Comparison of ENCODE assay signal across 1 cellular context in the genomic region with DNA sequence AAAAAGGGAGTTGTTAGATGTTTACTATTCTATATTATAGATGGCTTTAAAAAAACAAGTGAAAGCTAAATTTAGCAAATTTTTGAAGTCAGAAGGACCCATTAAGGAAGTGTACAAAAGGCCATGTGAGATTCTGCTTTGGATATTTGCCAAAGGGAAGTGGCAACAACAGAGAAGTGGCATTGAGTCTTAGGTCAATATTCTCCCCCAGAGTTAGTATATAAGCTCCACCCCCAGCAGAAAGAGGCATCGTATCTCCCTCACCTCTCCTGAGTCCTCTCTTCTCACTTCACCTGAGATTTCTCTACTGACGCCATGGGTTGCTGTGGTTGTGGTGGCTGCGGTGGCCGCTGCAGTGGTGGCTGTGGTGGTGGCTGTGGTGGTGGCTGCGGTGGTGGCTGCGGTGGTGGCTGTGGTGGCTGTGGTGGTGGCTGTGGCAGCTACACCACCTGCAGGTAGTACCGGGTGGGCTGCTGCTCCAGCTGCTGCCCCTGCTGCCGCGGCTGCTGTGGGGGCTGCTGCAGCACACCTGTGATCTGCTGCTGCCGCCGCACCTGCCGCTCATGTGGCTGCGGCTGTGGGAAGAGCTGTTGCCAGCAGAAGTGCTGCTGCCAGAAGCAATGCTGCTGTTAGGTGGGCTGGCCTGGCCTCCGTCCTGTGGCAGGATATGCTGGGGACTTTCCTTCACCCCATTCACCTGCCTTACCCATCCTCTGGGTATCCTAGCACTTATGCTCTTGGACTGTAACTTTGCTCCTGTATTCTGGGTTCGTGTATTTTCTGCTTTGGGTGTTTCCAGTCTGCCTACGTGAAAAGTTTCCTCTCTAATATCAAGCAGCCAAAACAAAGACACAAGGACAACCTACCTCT.
A peak's percentile ranks its signal among the peaks of the same experiment; 100 is the strongest.
TF ChIP-seq lines count a peak whose summit lies in the region.

No MANE protein-coding gene starts in this region.

TF ChIP-seq in GM12878, 131 proteins besides CTCF, POLR2A, EP300 and RAD21 (continues in another document):
- TF ChIP-seq, protein P1, sequence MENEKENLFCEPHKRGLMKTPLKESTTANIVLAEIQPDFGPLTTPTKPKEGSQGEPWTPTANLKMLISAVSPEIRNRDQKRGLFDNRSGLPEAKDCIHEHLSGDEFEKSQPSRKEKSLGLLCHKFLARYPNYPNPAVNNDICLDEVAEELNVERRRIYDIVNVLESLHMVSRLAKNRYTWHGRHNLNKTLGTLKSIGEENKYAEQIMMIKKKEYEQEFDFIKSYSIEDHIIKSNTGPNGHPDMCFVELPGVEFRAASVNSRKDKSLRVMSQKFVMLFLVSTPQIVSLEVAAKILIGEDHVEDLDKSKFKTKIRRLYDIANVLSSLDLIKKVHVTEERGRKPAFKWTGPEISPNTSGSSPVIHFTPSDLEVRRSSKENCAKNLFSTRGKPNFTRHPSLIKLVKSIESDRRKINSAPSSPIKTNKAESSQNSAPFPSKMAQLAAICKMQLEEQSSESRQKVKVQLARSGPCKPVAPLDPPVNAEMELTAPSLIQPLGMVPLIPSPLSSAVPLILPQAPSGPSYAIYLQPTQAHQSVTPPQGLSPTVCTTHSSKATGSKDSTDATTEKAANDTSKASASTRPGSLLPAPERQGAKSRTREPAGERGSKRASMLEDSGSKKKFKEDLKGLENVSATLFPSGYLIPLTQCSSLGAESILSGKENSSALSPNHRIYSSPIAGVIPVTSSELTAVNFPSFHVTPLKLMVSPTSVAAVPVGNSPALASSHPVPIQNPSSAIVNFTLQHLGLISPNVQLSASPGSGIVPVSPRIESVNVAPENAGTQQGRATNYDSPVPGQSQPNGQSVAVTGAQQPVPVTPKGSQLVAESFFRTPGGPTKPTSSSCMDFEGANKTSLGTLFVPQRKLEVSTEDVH (IDR thresholded peaks at IDR 0.05; ENCODE audit: low read depth, partially characterized antibody), result no peak
- TF ChIP-seq, protein P2, sequence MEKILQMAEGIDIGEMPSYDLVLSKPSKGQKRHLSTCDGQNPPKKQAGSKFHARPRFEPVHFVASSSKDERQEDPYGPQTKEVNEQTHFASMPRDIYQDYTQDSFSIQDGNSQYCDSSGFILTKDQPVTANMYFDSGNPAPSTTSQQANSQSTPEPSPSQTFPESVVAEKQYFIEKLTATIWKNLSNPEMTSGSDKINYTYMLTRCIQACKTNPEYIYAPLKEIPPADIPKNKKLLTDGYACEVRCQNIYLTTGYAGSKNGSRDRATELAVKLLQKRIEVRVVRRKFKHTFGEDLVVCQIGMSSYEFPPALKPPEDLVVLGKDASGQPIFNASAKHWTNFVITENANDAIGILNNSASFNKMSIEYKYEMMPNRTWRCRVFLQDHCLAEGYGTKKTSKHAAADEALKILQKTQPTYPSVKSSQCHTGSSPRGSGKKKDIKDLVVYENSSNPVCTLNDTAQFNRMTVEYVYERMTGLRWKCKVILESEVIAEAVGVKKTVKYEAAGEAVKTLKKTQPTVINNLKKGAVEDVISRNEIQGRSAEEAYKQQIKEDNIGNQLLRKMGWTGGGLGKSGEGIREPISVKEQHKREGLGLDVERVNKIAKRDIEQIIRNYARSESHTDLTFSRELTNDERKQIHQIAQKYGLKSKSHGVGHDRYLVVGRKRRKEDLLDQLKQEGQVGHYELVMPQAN (conservative IDR thresholded peaks at IDR 0.05), result no peak
- TF ChIP-seq ZNF384 (IDR thresholded peaks at IDR 0.05; ENCODE audit: borderline replicate concordance, low read depth, low read length) (no peak), SIX5 (IDR thresholded peaks at IDR 0.05; ENCODE audit: low read depth, low read length, severe bottlenecking) (no peak), GATAD2B (conservative IDR thresholded peaks at IDR 0.05; ENCODE audit: low read depth) (peak; percentile 85), EED (IDR thresholded peaks at IDR 0.05; ENCODE audit: low read depth) (peak; percentile 93), TBL1XR1 (IDR thresholded peaks at IDR 0.05; ENCODE audit: low read depth, low read length) (no peak), KLF5 (IDR thresholded peaks at IDR 0.05; ENCODE audit: partially characterized antibody) (no peak), SREBF2 (IDR thresholded peaks at IDR 0.05; ENCODE audit: low read length) (no peak), CHD2 (IDR thresholded peaks at IDR 0.05; ENCODE audit: borderline replicate concordance, low read depth, low read length) (no peak), SMAD5 (IDR thresholded peaks at IDR 0.05; ENCODE audit: low read depth) (no peak), RCOR1 (conservative IDR thresholded peaks at IDR 0.05; ENCODE audit: low read depth, low read length) (no peak), JUND (IDR thresholded peaks at IDR 0.05; ENCODE audit: low read depth, low read length) (no peak), EZH2 (IDR thresholded peaks at IDR 0.05; ENCODE audit: borderline replicate concordance, control insufficient read depth, low read depth, low read length) (no peak), TCF7 (IDR thresholded peaks at IDR 0.05; ENCODE audit: borderline replicate concordance) (no peak), ETV6 (conservative IDR thresholded peaks at IDR 0.05 in 1 of 2, IDR thresholded peaks at IDR 0.05 in 1 of 2; ENCODE audit: borderline replicate concordance in 1 of 2, low read depth in 1 of 2) (no peak), SUZ12 (IDR thresholded peaks at IDR 0.05; ENCODE audit: unreplicated experiment) (no peak), POLR2AphosphoS5 (IDR thresholded peaks at IDR 0.05; ENCODE audit: low read length) (no peak), ZNF622 (IDR thresholded peaks at IDR 0.05) (no peak), PAX8 (IDR thresholded peaks at IDR 0.05) (no peak), IKZF2 (IDR thresholded peaks at IDR 0.05) (peak; percentile 84 to 92), HDGF (IDR thresholded peaks at IDR 0.05) (no peak), NR2C2 (IDR thresholded peaks at IDR 0.05; ENCODE audit: borderline replicate concordance, control insufficient read depth, insufficient read length, low read depth) (no peak), ZNF274 (IDR thresholded peaks at IDR 0.05; ENCODE audit: insufficient read depth, insufficient read length) (no peak), LARP7 (IDR thresholded peaks at IDR 0.05) (peak; percentile 41; the same call in 1 of the 2 replicates), KAT2A (conservative IDR thresholded peaks at IDR 0.05; ENCODE audit: control insufficient read depth, low read depth, low read length) (no peak), CREM (IDR thresholded peaks at IDR 0.05; ENCODE audit: low read depth) (no peak), NR2C1 (IDR thresholded peaks at IDR 0.05) (no peak), IRF4 (IDR thresholded peaks at IDR 0.05; ENCODE audit: low read depth, low read length) (no peak)
- TF ChIP-seq, protein P3, sequence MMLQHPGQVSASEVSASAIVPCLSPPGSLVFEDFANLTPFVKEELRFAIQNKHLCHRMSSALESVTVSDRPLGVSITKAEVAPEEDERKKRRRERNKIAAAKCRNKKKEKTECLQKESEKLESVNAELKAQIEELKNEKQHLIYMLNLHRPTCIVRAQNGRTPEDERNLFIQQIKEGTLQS (IDR thresholded peaks at IDR 0.05; ENCODE audit: borderline replicate concordance, extremely low read depth, low read depth, low read length), result no peak
- TF ChIP-seq, protein P4, sequence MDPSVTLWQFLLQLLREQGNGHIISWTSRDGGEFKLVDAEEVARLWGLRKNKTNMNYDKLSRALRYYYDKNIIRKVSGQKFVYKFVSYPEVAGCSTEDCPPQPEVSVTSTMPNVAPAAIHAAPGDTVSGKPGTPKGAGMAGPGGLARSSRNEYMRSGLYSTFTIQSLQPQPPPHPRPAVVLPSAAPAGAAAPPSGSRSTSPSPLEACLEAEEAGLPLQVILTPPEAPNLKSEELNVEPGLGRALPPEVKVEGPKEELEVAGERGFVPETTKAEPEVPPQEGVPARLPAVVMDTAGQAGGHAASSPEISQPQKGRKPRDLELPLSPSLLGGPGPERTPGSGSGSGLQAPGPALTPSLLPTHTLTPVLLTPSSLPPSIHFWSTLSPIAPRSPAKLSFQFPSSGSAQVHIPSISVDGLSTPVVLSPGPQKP (IDR thresholded peaks at IDR 0.05; ENCODE audit: low read depth, low read length), result no peak
- TF ChIP-seq, protein P5, sequence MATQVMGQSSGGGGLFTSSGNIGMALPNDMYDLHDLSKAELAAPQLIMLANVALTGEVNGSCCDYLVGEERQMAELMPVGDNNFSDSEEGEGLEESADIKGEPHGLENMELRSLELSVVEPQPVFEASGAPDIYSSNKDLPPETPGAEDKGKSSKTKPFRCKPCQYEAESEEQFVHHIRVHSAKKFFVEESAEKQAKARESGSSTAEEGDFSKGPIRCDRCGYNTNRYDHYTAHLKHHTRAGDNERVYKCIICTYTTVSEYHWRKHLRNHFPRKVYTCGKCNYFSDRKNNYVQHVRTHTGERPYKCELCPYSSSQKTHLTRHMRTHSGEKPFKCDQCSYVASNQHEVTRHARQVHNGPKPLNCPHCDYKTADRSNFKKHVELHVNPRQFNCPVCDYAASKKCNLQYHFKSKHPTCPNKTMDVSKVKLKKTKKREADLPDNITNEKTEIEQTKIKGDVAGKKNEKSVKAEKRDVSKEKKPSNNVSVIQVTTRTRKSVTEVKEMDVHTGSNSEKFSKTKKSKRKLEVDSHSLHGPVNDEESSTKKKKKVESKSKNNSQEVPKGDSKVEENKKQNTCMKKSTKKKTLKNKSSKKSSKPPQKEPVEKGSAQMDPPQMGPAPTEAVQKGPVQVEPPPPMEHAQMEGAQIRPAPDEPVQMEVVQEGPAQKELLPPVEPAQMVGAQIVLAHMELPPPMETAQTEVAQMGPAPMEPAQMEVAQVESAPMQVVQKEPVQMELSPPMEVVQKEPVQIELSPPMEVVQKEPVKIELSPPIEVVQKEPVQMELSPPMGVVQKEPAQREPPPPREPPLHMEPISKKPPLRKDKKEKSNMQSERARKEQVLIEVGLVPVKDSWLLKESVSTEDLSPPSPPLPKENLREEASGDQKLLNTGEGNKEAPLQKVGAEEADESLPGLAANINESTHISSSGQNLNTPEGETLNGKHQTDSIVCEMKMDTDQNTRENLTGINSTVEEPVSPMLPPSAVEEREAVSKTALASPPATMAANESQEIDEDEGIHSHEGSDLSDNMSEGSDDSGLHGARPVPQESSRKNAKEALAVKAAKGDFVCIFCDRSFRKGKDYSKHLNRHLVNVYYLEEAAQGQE (IDR thresholded peaks at IDR 0.05; ENCODE audit: low read depth, low read length), result no peak
- TF ChIP-seq, protein P6, sequence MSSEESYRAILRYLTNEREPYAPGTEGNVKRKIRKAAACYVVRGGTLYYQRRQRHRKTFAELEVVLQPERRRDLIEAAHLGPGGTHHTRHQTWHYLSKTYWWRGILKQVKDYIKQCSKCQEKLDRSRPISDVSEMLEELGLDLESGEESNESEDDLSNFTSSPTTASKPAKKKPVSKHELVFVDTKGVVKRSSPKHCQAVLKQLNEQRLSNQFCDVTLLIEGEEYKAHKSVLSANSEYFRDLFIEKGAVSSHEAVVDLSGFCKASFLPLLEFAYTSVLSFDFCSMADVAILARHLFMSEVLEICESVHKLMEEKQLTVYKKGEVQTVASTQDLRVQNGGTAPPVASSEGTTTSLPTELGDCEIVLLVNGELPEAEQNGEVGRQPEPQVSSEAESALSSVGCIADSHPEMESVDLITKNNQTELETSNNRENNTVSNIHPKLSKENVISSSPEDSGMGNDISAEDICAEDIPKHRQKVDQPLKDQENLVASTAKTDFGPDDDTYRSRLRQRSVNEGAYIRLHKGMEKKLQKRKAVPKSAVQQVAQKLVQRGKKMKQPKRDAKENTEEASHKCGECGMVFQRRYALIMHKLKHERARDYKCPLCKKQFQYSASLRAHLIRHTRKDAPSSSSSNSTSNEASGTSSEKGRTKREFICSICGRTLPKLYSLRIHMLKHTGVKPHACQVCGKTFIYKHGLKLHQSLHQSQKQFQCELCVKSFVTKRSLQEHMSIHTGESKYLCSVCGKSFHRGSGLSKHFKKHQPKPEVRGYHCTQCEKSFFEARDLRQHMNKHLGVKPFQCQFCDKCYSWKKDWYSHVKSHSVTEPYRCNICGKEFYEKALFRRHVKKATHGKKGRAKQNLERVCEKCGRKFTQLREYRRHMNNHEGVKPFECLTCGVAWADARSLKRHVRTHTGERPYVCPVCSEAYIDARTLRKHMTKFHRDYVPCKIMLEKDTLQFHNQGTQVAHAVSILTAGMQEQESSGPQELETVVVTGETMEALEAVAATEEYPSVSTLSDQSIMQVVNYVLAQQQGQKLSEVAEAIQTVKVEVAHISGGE (CRISPR knock-in tag; IDR thresholded peaks at IDR 0.05), result no peak
- TF ChIP-seq, protein P7, sequence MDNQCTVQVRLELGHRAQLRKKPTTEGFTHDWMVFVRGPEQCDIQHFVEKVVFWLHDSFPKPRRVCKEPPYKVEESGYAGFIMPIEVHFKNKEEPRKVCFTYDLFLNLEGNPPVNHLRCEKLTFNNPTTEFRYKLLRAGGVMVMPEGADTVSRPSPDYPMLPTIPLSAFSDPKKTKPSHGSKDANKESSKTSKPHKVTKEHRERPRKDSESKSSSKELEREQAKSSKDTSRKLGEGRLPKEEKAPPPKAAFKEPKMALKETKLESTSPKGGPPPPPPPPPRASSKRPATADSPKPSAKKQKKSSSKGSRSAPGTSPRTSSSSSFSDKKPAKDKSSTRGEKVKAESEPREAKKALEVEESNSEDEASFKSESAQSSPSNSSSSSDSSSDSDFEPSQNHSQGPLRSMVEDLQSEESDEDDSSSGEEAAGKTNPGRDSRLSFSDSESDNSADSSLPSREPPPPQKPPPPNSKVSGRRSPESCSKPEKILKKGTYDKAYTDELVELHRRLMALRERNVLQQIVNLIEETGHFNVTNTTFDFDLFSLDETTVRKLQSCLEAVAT (IDR thresholded peaks at IDR 0.05), result peak; percentile 98
- TF ChIP-seq, protein P8, sequence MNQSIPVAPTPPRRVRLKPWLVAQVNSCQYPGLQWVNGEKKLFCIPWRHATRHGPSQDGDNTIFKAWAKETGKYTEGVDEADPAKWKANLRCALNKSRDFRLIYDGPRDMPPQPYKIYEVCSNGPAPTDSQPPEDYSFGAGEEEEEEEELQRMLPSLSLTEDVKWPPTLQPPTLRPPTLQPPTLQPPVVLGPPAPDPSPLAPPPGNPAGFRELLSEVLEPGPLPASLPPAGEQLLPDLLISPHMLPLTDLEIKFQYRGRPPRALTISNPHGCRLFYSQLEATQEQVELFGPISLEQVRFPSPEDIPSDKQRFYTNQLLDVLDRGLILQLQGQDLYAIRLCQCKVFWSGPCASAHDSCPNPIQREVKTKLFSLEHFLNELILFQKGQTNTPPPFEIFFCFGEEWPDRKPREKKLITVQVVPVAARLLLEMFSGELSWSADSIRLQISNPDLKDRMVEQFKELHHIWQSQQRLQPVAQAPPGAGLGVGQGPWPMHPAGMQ (IDR thresholded peaks at IDR 0.05; ENCODE audit: borderline replicate concordance), result peak; percentile 92
